16 cellular contexts compared by ENCODE assay signal in genomic region chr20:21262812-21263211, GRCh38.
"Had no signal": no experiment of that assay in that cellular context is flagged by ENCODE, and none has a peak within 500 bp of the region (broad histone marks: within the 10 kb centered on the region; RNA-seq: fewer than 3 reads in every experiment).

No MANE protein-coding gene starts in this region.

- H3K4me3 ChIP-seq: body of pancreas, transverse colon had no signal

- ATAC-seq: body of pancreas; natural killer cell treated with Interleukin-12 subunit alpha and Interleukin-12 subunit beta and Interleukin-15 and Interleukin-18, amount 100 ng/mL, for 72 hours; right cardiac atrium; stimulated activated effector memory CD8-positive, alpha-beta T cell treated with anti-CD3 and anti-CD28 coated beads, Interleukin-12 subunit alpha, Interleukin-12 subunit beta, amount 100 ng/mL, for 72 hours had no signal

- H3K4me3 Mint-ChIP-seq: activated B cell treated with CpG ODN at 0.5 μM for 24 hours; activated CD4-positive, alpha-beta T cell treated with anti-CD3 and anti-CD28 coated beads, Interleukin-2, amount 10 ng/mL, durations not matched to agents 7 days and 5 days; central memory CD8-positive, alpha-beta T cell; natural killer cell treated with Interleukin-12 subunit alpha and Interleukin-12 subunit beta and Interleukin-15 and Interleukin-18, amount 100 ng/mL, for 72 hours; stimulated activated effector memory CD8-positive, alpha-beta T cell treated with anti-CD3 and anti-CD28 coated beads, Interleukin-12 subunit alpha, Interleukin-12 subunit beta, amount 100 ng/mL, for 72 hours had no signal

- H3K9me3 ChIP-seq: body of pancreas, transverse colon had no signal

- H3K4me1 ChIP-seq: body of pancreas, transverse colon had no signal

- H3K36me3 Mint-ChIP-seq: natural killer cell treated with Interleukin-12 subunit alpha and Interleukin-12 subunit beta and Interleukin-15 and Interleukin-18, amount 100 ng/mL, for 72 hours; stimulated activated effector memory CD8-positive, alpha-beta T cell treated with anti-CD3 and anti-CD28 coated beads, Interleukin-12 subunit alpha, Interleukin-12 subunit beta, amount 100 ng/mL, for 72 hours had no signal

- H3K27me3 ChIP-seq: body of pancreas, transverse colon had no signal

- DNase-seq: activated B cell treated with CpG ODN at 0.5 μM for 24 hours; activated CD4-positive, alpha-beta T cell treated with anti-CD3 and anti-CD28 coated beads, Interleukin-2, amount 10 ng/mL, durations not matched to agents 7 days and 5 days; activated naive CD4-positive, alpha-beta T cell treated with anti-CD3 and anti-CD28 coated beads, Interleukin-2, amount 50 U/mL, for 16 hours; activated T-cell treated with anti-CD3 and anti-CD28 coated beads for 4 hours; body of pancreas; effector memory CD4-positive, alpha-beta T cell; hypothalamus; mammary epithelial cell; nucleus accumbens; right cardiac atrium; transverse colon had no signal

- H3K36me3 ChIP-seq: transverse colon had no signal

- H3K27ac ChIP-seq: body of pancreas, epithelial cell of prostate, transverse colon had no signal

- H3K27ac Mint-ChIP-seq: activated B cell treated with CpG ODN at 0.5 μM for 24 hours; activated CD4-positive, alpha-beta T cell treated with anti-CD3 and anti-CD28 coated beads, Interleukin-2, amount 10 ng/mL, durations not matched to agents 7 days and 5 days; activated T-helper 2 cell treated with anti-CD3 and anti-CD28 coated beads, Interferon-gamma antibody, Interleukin-2, Interleukin-4, amounts not matched to agents 10 μg/mL and 5 μg/mL and 100 μg/mL, durations not matched to agents 14 hours and 24 hours and 36 hours; natural killer cell treated with Interleukin-12 subunit alpha and Interleukin-12 subunit beta and Interleukin-15 and Interleukin-18, amount 100 ng/mL, for 72 hours; stimulated activated effector memory CD8-positive, alpha-beta T cell treated with anti-CD3 and anti-CD28 coated beads, Interleukin-12 subunit alpha, Interleukin-12 subunit beta, amount 100 ng/mL, for 72 hours had no signal

- H3K4me1 Mint-ChIP-seq: activated B cell treated with CpG ODN at 0.5 μM for 24 hours; activated CD4-positive, alpha-beta T cell treated with anti-CD3 and anti-CD28 coated beads, Interleukin-2, amount 10 ng/mL, durations not matched to agents 7 days and 5 days; central memory CD8-positive, alpha-beta T cell; stimulated activated effector memory CD8-positive, alpha-beta T cell treated with anti-CD3 and anti-CD28 coated beads, Interleukin-12 subunit alpha, Interleukin-12 subunit beta, amount 100 ng/mL, for 72 hours had no signal
